Comparison of ENCODE assay signal across 9 cellular contexts in the genomic region with DNA sequence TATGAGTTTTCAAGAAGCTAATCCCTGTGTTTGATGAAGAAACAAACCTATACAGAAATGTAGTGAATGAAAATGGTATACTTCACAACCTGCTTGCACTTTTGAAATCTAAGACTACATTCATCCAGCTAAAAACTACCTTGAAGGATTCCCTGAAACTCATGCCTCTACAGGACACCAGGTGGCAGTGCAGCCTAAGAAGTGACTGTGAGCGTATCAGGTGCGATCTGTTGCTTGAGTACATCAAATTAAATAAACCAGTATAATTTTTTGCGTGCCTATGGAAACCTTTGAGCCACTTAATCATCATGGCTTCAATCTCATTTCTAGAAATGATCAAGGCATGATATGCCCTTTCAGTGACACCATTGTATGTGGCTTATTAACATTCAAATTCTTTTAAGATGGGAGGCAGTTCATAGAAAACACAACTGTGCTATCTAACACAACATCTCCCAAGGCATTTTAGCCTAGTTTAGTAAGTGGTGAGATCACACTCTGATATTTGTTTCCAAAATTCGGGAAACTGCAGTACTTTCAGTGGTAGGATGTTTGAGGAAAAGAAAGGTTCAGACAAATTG. TPM values are rescaled to one million over a fixed set of nuclear protein-coding genes. Genes with fewer than 3 reads are reported as not detected.
A peak's percentile ranks its signal among the peaks of the same experiment; 100 is the strongest.
DNase-seq lines count a peak whose midpoint lies in the region; ATAC-seq, FAIRE-seq and TF ChIP-seq lines count a peak whose summit lies in the region.
"Had no signal": no experiment of that assay in that cellular context is flagged by ENCODE, and none has a peak within 500 bp of the region (broad histone marks: within the 10 kb centered on the region; RNA-seq: fewer than 3 reads in every experiment).

No MANE protein-coding gene starts in this region.

- ATAC-seq in GM21526 (IDR thresholded peaks at IDR 0.05; ENCODE audit: low FRiP score, unreplicated experiment) (peak; percentile 89), HG03469 (IDR thresholded peaks at IDR 0.05; ENCODE audit: unreplicated experiment) (no peak)

- H3K4me3 Mint-ChIP-seq in astrocyte (ENCODE audit: unreplicated experiment), result no peak overlapping the region
- H3K4me3 Mint-ChIP-seq: central memory CD8-positive, alpha-beta T cell had no signal

- H3K9me3 Mint-ChIP-seq in astrocyte (ENCODE audit: unreplicated experiment), result peaks cover 5% of the 10 kb centered on the region

- no peaks in the 10 kb centered on the region for H3K9me3 ChIP-seq in astrocyte (ENCODE audit: insufficient read depth, low read depth, low read length)

- TF ChIP-seq CTCF in astrocyte (IDR thresholded peaks at IDR 0.05; ENCODE audit: insufficient read depth, low read depth, low read length), result peak; percentile 97

- no peak overlapping the region for H3K4me2 ChIP-seq in astrocyte (ENCODE audit: low read length)

- H2AFZ ChIP-seq in astrocyte (ENCODE audit: low read depth, low read length), result no peak overlapping the region

- no peaks in the 10 kb centered on the region for H4K20me1 ChIP-seq in astrocyte (ENCODE audit: insufficient read depth, low read length)

- H3K36me3 Mint-ChIP-seq in astrocyte (ENCODE audit: low read depth, unreplicated experiment), result no peaks in the 10 kb centered on the region

- no peaks in the 10 kb centered on the region for H3K27me3 ChIP-seq in astrocyte (ENCODE audit: insufficient read depth, low read length)

- H3K9ac ChIP-seq in astrocyte (ENCODE audit: low read length), result no peak overlapping the region

- H3K79me2 ChIP-seq in astrocyte (ENCODE audit: insufficient read depth, low read length), result no peaks in the 10 kb centered on the region

- H3K4me3 ChIP-seq in astrocyte (ENCODE audit: insufficient read depth, low read depth, low read length), result no peak overlapping the region
- H3K4me3 ChIP-seq in skeletal muscle cell (ENCODE audit: low read depth, low read length), result no peak overlapping the region

- peaks cover 7% of the 10 kb centered on the region for H3K27me3 Mint-ChIP-seq in astrocyte (ENCODE audit: low read depth, unreplicated experiment)
- H3K27me3 Mint-ChIP-seq: central memory CD8-positive, alpha-beta T cell had no signal

- no peaks in the 10 kb centered on the region for H3K36me3 ChIP-seq in astrocyte (ENCODE audit: insufficient read depth, low read length)

- FAIRE-seq in astrocyte (lab: Jason Lieb, UNC), result peak; percentile 74

- H3K4me1 Mint-ChIP-seq in astrocyte (ENCODE audit: low read depth, unreplicated experiment), result peaks cover 23% of the 10 kb centered on the region
- H3K4me1 Mint-ChIP-seq: central memory CD8-positive, alpha-beta T cell had no signal

- no peak overlapping the region for H3K27ac Mint-ChIP-seq in astrocyte (ENCODE audit: unreplicated experiment)

- peak; percentile 31 for DNase-seq in GDM1 (lab: John Stamatoyannopoulos, UW)
- peak in 46 of 76 experiments; percentile 0 to 58 (median 24) for DNase-seq in HUDEP-2 (lab: John Stamatoyannopoulos, UW; ENCODE audit: unreplicated experiment in 76 of 76)
- peak; percentile 53 for DNase-seq in NCI-H82 treated with DMSO at 0.1 percent for 48 hours (lab: John Stamatoyannopoulos, UW; ENCODE audit: unreplicated experiment)
- DNase-seq in astrocyte (ENCODE audit: low read depth), result peak; percentile 56
- peak; percentile 70 to 71 for DNase-seq in hippocampal formation (lab: John Stamatoyannopoulos, UW)
- DNase-seq in skeletal muscle cell (ENCODE audit: low read depth), result peak; percentile 29

- H3K4me1 ChIP-seq in astrocyte (ENCODE audit: insufficient read depth, low read length), result peaks cover 7% of the 10 kb centered on the region

- no peak overlapping the region for H3K27ac ChIP-seq in astrocyte (ENCODE audit: low read depth, low read length)

RNA-seq across cellular contexts. Expression of gene PPP1R17, which starts 57.4 kb away (rescaled TPM):
- total RNA-seq in astrocyte, result not detected in 2 replicates
